ENCODE assay signal across 1 cellular context in the genomic region with DNA sequence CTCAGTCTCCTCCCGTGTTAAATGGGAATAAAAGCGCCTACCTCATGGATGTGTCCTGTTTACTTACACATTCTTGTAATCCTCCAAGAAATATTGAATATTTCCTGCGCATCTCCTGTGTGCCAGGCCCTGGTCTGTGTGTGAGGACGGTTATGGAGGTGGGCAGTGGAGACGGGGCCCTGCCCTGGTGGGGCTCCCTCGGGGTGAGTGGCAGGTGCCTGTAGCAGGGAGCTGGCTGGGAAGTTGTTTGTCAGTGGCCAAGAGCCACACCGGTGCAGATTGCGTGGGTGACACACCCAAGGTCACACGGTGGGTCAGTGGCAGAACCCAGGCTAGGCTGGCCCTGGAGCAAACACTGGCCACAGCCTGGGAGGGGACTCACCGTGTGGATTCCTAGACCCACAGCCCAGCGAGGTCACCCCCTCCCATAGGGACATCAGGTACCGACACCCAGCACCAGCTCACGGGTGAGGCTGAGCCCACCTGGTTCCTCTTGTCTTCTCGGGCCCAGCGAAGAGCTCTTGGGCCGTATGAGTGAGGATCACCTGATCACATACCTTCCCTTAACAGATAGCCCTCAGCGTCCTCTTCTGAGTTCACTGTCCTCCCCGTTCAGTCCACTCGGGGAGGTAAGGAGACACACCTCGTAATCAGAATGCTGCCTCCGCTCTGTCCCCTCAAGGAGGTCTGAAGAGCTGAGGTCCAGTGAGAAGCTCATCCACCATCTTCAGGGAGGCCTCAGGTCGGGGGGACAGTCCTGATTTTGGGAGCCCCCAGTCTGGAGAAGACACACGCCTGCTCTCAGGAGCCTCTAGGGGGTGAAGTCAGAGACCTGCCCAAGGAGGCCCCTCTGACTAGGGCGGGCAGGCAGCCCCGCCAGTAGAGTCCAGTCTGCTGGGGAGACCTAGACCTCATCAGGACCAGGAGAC.
TF ChIP-seq lines count a peak whose summit lies in the region.

No MANE protein-coding gene starts in this region.

TF ChIP-seq in H1, 55 proteins besides CTCF, POLR2A, EP300 and RAD21:
- no peak for TF ChIP-seq NRF1 (IDR thresholded peaks at IDR 0.05; ENCODE audit: low read depth, low read length)
- no peak for TF ChIP-seq BRCA1 (IDR thresholded peaks at IDR 0.05; ENCODE audit: low read depth, low read length)
- no peak for TF ChIP-seq SAP30 (IDR thresholded peaks at IDR 0.05; ENCODE audit: insufficient read depth, insufficient replicate concordance, low read length)
- TF ChIP-seq BACH1 (IDR thresholded peaks at IDR 0.05; ENCODE audit: low read length) = no peak
- TF ChIP-seq RBBP5 (IDR thresholded peaks at IDR 0.05; ENCODE audit: borderline replicate concordance, low read depth, low read length) = no peak
- TF ChIP-seq, protein P1, sequence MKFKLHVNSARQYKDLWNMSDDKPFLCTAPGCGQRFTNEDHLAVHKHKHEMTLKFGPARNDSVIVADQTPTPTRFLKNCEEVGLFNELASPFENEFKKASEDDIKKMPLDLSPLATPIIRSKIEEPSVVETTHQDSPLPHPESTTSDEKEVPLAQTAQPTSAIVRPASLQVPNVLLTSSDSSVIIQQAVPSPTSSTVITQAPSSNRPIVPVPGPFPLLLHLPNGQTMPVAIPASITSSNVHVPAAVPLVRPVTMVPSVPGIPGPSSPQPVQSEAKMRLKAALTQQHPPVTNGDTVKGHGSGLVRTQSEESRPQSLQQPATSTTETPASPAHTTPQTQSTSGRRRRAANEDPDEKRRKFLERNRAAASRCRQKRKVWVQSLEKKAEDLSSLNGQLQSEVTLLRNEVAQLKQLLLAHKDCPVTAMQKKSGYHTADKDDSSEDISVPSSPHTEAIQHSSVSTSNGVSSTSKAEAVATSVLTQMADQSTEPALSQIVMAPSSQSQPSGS (IDR thresholded peaks at IDR 0.05; ENCODE audit: low read length) = no peak
- no peak for TF ChIP-seq TEAD4 (IDR thresholded peaks at IDR 0.05; ENCODE audit: low read depth, low read length)
- no peak for TF ChIP-seq POLR2AphosphoS5 (IDR thresholded peaks at IDR 0.05; ENCODE audit: low read depth, low read length)
- TF ChIP-seq YY1 (IDR thresholded peaks at IDR 0.05; ENCODE audit: low read depth, low read length) = no peak
- TF ChIP-seq, protein P2, sequence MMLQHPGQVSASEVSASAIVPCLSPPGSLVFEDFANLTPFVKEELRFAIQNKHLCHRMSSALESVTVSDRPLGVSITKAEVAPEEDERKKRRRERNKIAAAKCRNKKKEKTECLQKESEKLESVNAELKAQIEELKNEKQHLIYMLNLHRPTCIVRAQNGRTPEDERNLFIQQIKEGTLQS (IDR thresholded peaks at IDR 0.05; ENCODE audit: insufficient read depth, low read depth, low read length) = no peak
- no peak for TF ChIP-seq RXRA (IDR thresholded peaks at IDR 0.05; ENCODE audit: insufficient read depth, low read depth, low read length)
- no peak for TF ChIP-seq EZH2 (IDR thresholded peaks at IDR 0.05; ENCODE audit: low read depth, low read length, severe bottlenecking)
- TF ChIP-seq HDAC6 (IDR thresholded peaks at IDR 0.05; ENCODE audit: low read depth, low read length) = no peak
- no peak for TF ChIP-seq PHF8 (conservative IDR thresholded peaks at IDR 0.05; ENCODE audit: low read depth, low read length)
- TF ChIP-seq TAF7 (optimal IDR thresholded peaks at IDR 0.05; ENCODE audit: borderline replicate concordance, low read depth, low read length) = no peak
- no peak for TF ChIP-seq GTF2F1 (IDR thresholded peaks at IDR 0.05; ENCODE audit: borderline replicate concordance, low read depth, low read length)
- no peak for TF ChIP-seq SIX5 (IDR thresholded peaks at IDR 0.05; ENCODE audit: low read depth, low read length)
- TF ChIP-seq KDM5A (IDR thresholded peaks at IDR 0.05; ENCODE audit: low read length) = no peak
TF ChIP-seq in H1: peak in this region for 0.
